In the genomic region with DNA sequence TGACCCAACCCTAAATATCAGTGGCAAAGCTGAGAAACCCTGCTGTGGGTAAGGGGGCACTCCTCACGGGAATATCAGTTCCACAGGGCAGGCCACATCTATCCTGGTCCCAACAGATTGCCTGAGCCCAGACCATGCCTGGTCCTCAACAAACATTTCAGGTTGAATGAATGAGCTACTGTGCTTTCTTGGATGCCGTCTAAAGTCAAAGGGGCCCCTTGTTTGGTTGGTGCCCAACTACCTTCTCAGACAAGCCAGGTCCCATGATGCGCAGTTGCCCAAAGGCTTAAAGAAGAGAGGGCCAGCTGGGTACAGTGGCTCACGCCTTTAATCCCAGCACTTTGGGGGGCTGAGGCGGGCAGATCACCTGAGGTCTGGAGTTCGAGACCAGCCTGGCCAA, we compare ENCODE assay signal across 16 cellular contexts. TPM values are rescaled to one million over a fixed set of nuclear protein-coding genes. Genes with fewer than 3 reads are reported as not detected.
A peak's percentile ranks its signal among the peaks of the same experiment; 100 is the strongest.
DNase-seq lines count a peak whose midpoint lies in the region; ATAC-seq and TF ChIP-seq lines count a peak whose summit lies in the region.
"Had no signal": no experiment of that assay in that cellular context is flagged by ENCODE, and none has a peak within 500 bp of the region (broad histone marks: within the 10 kb centered on the region; RNA-seq: fewer than 3 reads in every experiment).

No MANE protein-coding gene starts in this region.

- no peak overlapping the region for H3K27ac ChIP-seq in CD4-positive, CD25-positive, alpha-beta regulatory T cell (ENCODE audit: insufficient read depth, low read length, poor library complexity, severe bottlenecking)
- no peak overlapping the region for H3K27ac ChIP-seq in DND-41 (ENCODE audit: low read length)
- H3K27ac ChIP-seq: BLaER1, thyroid gland had no signal

- peak overlapping the region; percentile 83 to 95 (median 92) for H3K4me3 Mint-ChIP-seq in CD4-positive, CD25-positive, alpha-beta regulatory T cell
- peak overlapping the region; percentile 100 for H3K4me3 Mint-ChIP-seq in activated T-helper 2 cell treated with anti-CD3 and anti-CD28 coated beads, Interferon-gamma antibody, Interleukin-2, Interleukin-4, amounts not matched to agents 10 μg/mL and 5 μg/mL and 100 μg/mL, durations not matched to agents 14 hours and 24 hours and 36 hours (ENCODE audit: low read depth)
- peak overlapping the region in 7 of 8 donors; percentile 35 to 95 (median 89) for H3K4me3 Mint-ChIP-seq in naive B cell

- H2AFZ ChIP-seq in DND-41 (ENCODE audit: low read depth, low read length): no peak overlapping the region

- peak overlapping the region; percentile 91 for H3K4me2 ChIP-seq in DND-41 (ENCODE audit: insufficient read depth, low read length)

- H3K36me3 Mint-ChIP-seq in CD4-positive, CD25-positive, alpha-beta regulatory T cell: peaks cover 16% of the 10 kb centered on the region
- H3K36me3 Mint-ChIP-seq in activated T-helper 2 cell treated with anti-CD3 and anti-CD28 coated beads, Interferon-gamma antibody, Interleukin-2, Interleukin-4, amounts not matched to agents 10 μg/mL and 5 μg/mL and 100 μg/mL, durations not matched to agents 14 hours and 24 hours and 36 hours (ENCODE audit: low read depth): peaks cover 42% of the 10 kb centered on the region
- H3K36me3 Mint-ChIP-seq in naive B cell: peaks cover 4 to 7% of the 10 kb centered on the region in 2 donors

- no peak for DNase-seq in CD4-positive, CD25-positive, alpha-beta regulatory T cell
- DNase-seq in DND-41 (no peak), naive B cell (no peak), NCI-H1092 treated with DMSO at 0.1 percent for 48 hours (lab: John Stamatoyannopoulos, UW) (no peak), NCI-H146 (lab: John Stamatoyannopoulos, UW) (no peak)
- no peak for DNase-seq in activated T-helper 2 cell treated with anti-CD3 and anti-CD28 coated beads, Interferon-gamma antibody, Interleukin-2, Interleukin-4, amounts not matched to agents 10 μg/mL and 5 μg/mL and 100 μg/mL, durations not matched to agents 14 hours and 24 hours and 36 hours (ENCODE audit: low spot score)
- DNase-seq: activated CD4-positive, alpha-beta T cell treated with anti-CD3 and anti-CD28 coated beads, Interleukin-2, amount 50 U/mL, for 1 hour; islet precursor cell; Kasumi-1; NCI-H1694 treated with DMSO at 0.1 percent for 48 hours; NCI-H510A; thyroid gland had no signal

- H3K9me3 Mint-ChIP-seq in CD4-positive, CD25-positive, alpha-beta regulatory T cell: peaks cover 0 to 12% (median 2%) of the 10 kb centered on the region in 7 donors
- no peaks in the 10 kb centered on the region for H3K9me3 Mint-ChIP-seq in activated T-helper 2 cell treated with anti-CD3 and anti-CD28 coated beads, Interferon-gamma antibody, Interleukin-2, Interleukin-4, amounts not matched to agents 10 μg/mL and 5 μg/mL and 100 μg/mL, durations not matched to agents 14 hours and 24 hours and 36 hours
- H3K9me3 Mint-ChIP-seq in naive B cell: peaks cover 0 to 9% (median 0%) of the 10 kb centered on the region in 7 donors
- H3K9me3 Mint-ChIP-seq: activated naive CD4-positive, alpha-beta T cell treated with anti-CD3 and anti-CD28 coated beads, Interleukin-2, amount 50 U/mL, for 72 hours had no signal

- H3K4me3 ChIP-seq in CD4-positive, CD25-positive, alpha-beta regulatory T cell (ENCODE audit: low read depth, low read length): no peak overlapping the region
- H3K4me3 ChIP-seq in DND-41 (ENCODE audit: low read depth in 1 of 2, low read length in 2 of 2): peak overlapping the region in 1 of 2 experiments; percentile 1; a peak in 1 of 4 replicates
- H3K4me3 ChIP-seq: BLaER1, thyroid gland had no signal

- TF ChIP-seq CTCF in DND-41 (IDR thresholded peaks at IDR 0.05; ENCODE audit: borderline replicate concordance, extremely low read depth, low read length, poor library complexity, severe bottlenecking): no peak

- H3K4me1 ChIP-seq in CD4-positive, CD25-positive, alpha-beta regulatory T cell (ENCODE audit: control insufficient read depth, insufficient read depth, low read length, poor library complexity, severe bottlenecking): peaks cover 23% of the 10 kb centered on the region
- peaks cover 39% of the 10 kb centered on the region for H3K4me1 ChIP-seq in DND-41 (ENCODE audit: insufficient read depth, low read length)

- no peak for ATAC-seq in CD4-positive, CD25-positive, alpha-beta regulatory T cell (ENCODE audit: low read depth in 2 of 2)
- ATAC-seq in DND-41 (ENCODE audit: insufficient read depth, low read depth): no peak
- ATAC-seq in naive B cell (ENCODE audit: low read depth in 2 of 2): no peak
- no peak for ATAC-seq in GM18907 (IDR thresholded peaks at IDR 0.05; ENCODE audit: unreplicated experiment)
- no peak for ATAC-seq in GM18505 (IDR thresholded peaks at IDR 0.05; ENCODE audit: unreplicated experiment)
- ATAC-seq: activated naive CD4-positive, alpha-beta T cell treated with anti-CD3 and anti-CD28 coated beads, Interleukin-2, amount 50 U/mL, for 72 hours had no signal

- peaks cover 5 to 56% (median 24%) of the 10 kb centered on the region in 4 donors for H3K4me1 Mint-ChIP-seq in CD4-positive, CD25-positive, alpha-beta regulatory T cell
- H3K4me1 Mint-ChIP-seq in activated T-helper 2 cell treated with anti-CD3 and anti-CD28 coated beads, Interferon-gamma antibody, Interleukin-2, Interleukin-4, amounts not matched to agents 10 μg/mL and 5 μg/mL and 100 μg/mL, durations not matched to agents 14 hours and 24 hours and 36 hours (ENCODE audit: low read depth): peaks cover 12% of the 10 kb centered on the region
- H3K4me1 Mint-ChIP-seq in naive B cell: peaks cover 34 to 48% (median 43%) of the 10 kb centered on the region in 3 donors

- H3K9ac ChIP-seq in DND-41 (ENCODE audit: low read depth, low read length): peak overlapping the region; percentile 80; the same call in 1 of the 2 replicates

- H3K9me3 ChIP-seq in CD4-positive, CD25-positive, alpha-beta regulatory T cell (ENCODE audit: control insufficient read depth in 2 of 2, low read length in 2 of 2): no peaks in the 10 kb centered on the region
- no peaks in the 10 kb centered on the region for H3K9me3 ChIP-seq in DND-41 (ENCODE audit: insufficient read depth, low read length, severe bottlenecking)
- H3K9me3 ChIP-seq: BLaER1, thyroid gland had no signal

- peaks cover 40% of the 10 kb centered on the region for H3K79me2 ChIP-seq in DND-41 (ENCODE audit: insufficient read depth, low read length)

- no peak for TF ChIP-seq POLR2A in GM18505 (IDR thresholded peaks at IDR 0.05; ENCODE audit: borderline replicate concordance, extremely low read depth, insufficient read depth, insufficient read length)

- H3K36me3 ChIP-seq in CD4-positive, CD25-positive, alpha-beta regulatory T cell (ENCODE audit: control insufficient read depth, insufficient read depth, low read length): peaks cover 36% of the 10 kb centered on the region
- peaks cover 64% of the 10 kb centered on the region for H3K36me3 ChIP-seq in DND-41 (ENCODE audit: insufficient read depth, low read length)

- intact Hi-C loops in activated T-helper 2 cell treated with anti-CD3 and anti-CD28 coated beads, Interferon-gamma antibody, Interleukin-2, Interleukin-4, amounts not matched to agents 10 μg/mL and 5 μg/mL and 100 μg/mL, durations not matched to agents 14 hours and 24 hours and 36 hours (cut with micrococcal nuclease): loop anchor here (5.0 kb wide), 2 partner anchors 249 to 354 kb away; partner anchors contain the start of gene HDGFL2

- H3K27me3 Mint-ChIP-seq in CD4-positive, CD25-positive, alpha-beta regulatory T cell: peaks cover 16% of the 10 kb centered on the region
- no peaks in the 10 kb centered on the region for H3K27me3 Mint-ChIP-seq in activated T-helper 2 cell treated with anti-CD3 and anti-CD28 coated beads, Interferon-gamma antibody, Interleukin-2, Interleukin-4, amounts not matched to agents 10 μg/mL and 5 μg/mL and 100 μg/mL, durations not matched to agents 14 hours and 24 hours and 36 hours (ENCODE audit: low read depth)
- H3K27me3 Mint-ChIP-seq in naive B cell: peaks cover 0 to 12% (median 11%) of the 10 kb centered on the region in 3 donors

- no peaks in the 10 kb centered on the region for H3K27me3 ChIP-seq in CD4-positive, CD25-positive, alpha-beta regulatory T cell (ENCODE audit: control insufficient read depth, insufficient read depth, low read length)
- no peaks in the 10 kb centered on the region for H3K27me3 ChIP-seq in DND-41 (ENCODE audit: insufficient read depth, low read length, poor library complexity)
- H3K27me3 ChIP-seq: BLaER1, thyroid gland had no signal

- H4K20me1 ChIP-seq in DND-41 (ENCODE audit: insufficient read depth, low read length): peaks cover 37% of the 10 kb centered on the region

- no peak overlapping the region for H3K27ac Mint-ChIP-seq in CD4-positive, CD25-positive, alpha-beta regulatory T cell
- no peak overlapping the region for H3K27ac Mint-ChIP-seq in activated T-helper 2 cell treated with anti-CD3 and anti-CD28 coated beads, Interferon-gamma antibody, Interleukin-2, Interleukin-4, amounts not matched to agents 10 μg/mL and 5 μg/mL and 100 μg/mL, durations not matched to agents 14 hours and 24 hours and 36 hours
- H3K27ac Mint-ChIP-seq in naive B cell: peak overlapping the region in 1 of 6 donors; percentile 30

RNA-seq across cellular contexts. Expression of gene DPP9, which starts 2.4 kb away (rescaled TPM):
- 93.3 TPM for total RNA-seq in CD4-positive, CD25-positive, alpha-beta regulatory T cell
- 10 to 100 TPM; 14.3 to 22.8 (median 17.6) TPM for polyA plus RNA-seq in CD4-positive, CD25-positive, alpha-beta regulatory T cell
- total RNA-seq in activated T-helper 2 cell treated with anti-CD3 and anti-CD28 coated beads, Interferon-gamma antibody, Interleukin-2, Interleukin-4, amounts not matched to agents 10 μg/mL and 5 μg/mL and 100 μg/mL, durations not matched to agents 14 hours and 24 hours and 36 hours: 84.8 and 87.2 TPM in 2 replicates
- 10 to 100 TPM; 15.6 to 36.0 (median 17.4) TPM for polyA plus RNA-seq in naive B cell (ENCODE audit: low read depth in 6 of 6)

RNA-seq across cellular contexts. Expression of gene MYDGF, which starts 51.1 kb away (rescaled TPM):
- total RNA-seq in CD4-positive, CD25-positive, alpha-beta regulatory T cell: 25.7 TPM
- 100 to 1,000 TPM in 1 of 4 donors, 10 to 100 TPM in 3; 90.1 to 106 (median 98.5) TPM for polyA plus RNA-seq in CD4-positive, CD25-positive, alpha-beta regulatory T cell
- total RNA-seq in activated T-helper 2 cell treated with anti-CD3 and anti-CD28 coated beads, Interferon-gamma antibody, Interleukin-2, Interleukin-4, amounts not matched to agents 10 μg/mL and 5 μg/mL and 100 μg/mL, durations not matched to agents 14 hours and 24 hours and 36 hours: 105 and 110 TPM in 2 replicates
- polyA plus RNA-seq in naive B cell (ENCODE audit: low read depth in 6 of 6): 100 to 1,000 TPM in 1 of 6 donors, 10 to 100 TPM in 5; 80.0 to 105 (median 83.2) TPM
